In the genomic region with DNA sequence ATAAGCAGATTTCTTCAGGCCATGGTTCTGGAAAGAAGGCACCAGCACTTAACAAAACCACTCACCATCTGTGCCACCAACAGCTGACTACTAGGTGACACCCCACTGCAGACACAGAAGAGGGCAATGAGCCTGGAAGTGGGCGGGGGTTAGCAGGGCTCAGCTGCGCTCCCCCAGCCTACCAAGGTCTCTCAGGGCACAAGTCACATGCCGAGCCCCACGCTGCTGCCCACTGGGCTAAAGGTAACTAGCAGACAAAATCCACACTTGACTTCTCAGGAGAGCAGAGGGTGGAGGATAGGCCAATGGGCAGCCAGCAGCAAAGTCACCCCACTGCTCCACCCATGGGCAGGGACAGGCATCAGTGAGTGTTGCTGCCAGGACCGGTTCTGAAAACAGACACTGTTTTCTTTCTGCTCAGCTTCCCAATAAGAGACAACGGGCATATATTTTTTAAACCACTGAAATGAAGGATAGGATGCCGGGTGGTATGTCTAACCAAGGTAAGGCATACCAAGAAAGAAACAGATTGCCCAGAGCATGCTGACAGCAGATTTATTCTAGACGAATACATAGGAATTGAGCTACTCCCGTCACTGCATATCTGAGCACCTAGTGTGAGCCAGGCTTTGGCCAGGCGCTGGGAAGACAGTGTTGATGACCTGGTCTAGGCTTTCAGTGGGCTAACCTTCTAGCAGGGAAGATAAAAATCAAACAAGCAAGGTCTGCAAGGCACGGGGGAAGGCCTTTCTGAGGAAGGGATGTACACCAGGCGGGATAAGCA, we compare ENCODE assay signal across 8 cellular contexts. TPM values are rescaled to one million over a fixed set of nuclear protein-coding genes. Genes with fewer than 3 reads are reported as not detected.
DNase-seq lines count a peak whose midpoint lies in the region; ATAC-seq and TF ChIP-seq lines count a peak whose summit lies in the region.

No MANE protein-coding gene starts in this region.

- DNase-seq in RPMI8226 (peak; percentile 73), left cardiac atrium (peak; percentile 82), SW 1271 (lab: John Stamatoyannopoulos, UW) (no peak), MV-4-11 (lab: John Stamatoyannopoulos, UW) (no peak), foreskin fibroblast (no peak)

- no peak for TF ChIP-seq CTCF in foreskin fibroblast (IDR thresholded peaks at IDR 0.05; ENCODE audit: low read depth, low read length)

- intact Hi-C loops in left cardiac atrium (cut with DNase I), result no loop called here

- peaks cover 0 to 17% (median 3%) of the 10 kb centered on the region in 5 donors for H3K36me3 ChIP-seq in subcutaneous abdominal adipose tissue (ENCODE audit: control insufficient read depth in 5 of 5, insufficient read depth in 5 of 5, low read length in 5 of 5)

- H3K4me1 ChIP-seq in subcutaneous abdominal adipose tissue (ENCODE audit: control insufficient read depth in 5 of 5, insufficient read depth in 5 of 5, low read length in 5 of 5), result peaks cover 8 to 91% (median 78%) of the 10 kb centered on the region in 5 donors

- H3K4me3 ChIP-seq in subcutaneous abdominal adipose tissue (ENCODE audit: low read depth in 1 of 5, low read length in 5 of 5), result peak overlapping the region in 4 of 5 donors; percentile 25 to 45 (median 29)
- H3K4me3 ChIP-seq in foreskin fibroblast (ENCODE audit: low read depth in 1 of 2, low read length in 2 of 2), result no peak overlapping the region

- H3K27ac ChIP-seq in subcutaneous abdominal adipose tissue (ENCODE audit: low read depth, low read length), result peak overlapping the region; percentile 95

- H3K27me3 ChIP-seq in subcutaneous abdominal adipose tissue (ENCODE audit: control insufficient read depth in 5 of 5, insufficient read depth in 4 of 5, low read length in 5 of 5), result no peaks in the 10 kb centered on the region

- no peaks in the 10 kb centered on the region for H3K9me3 ChIP-seq in subcutaneous abdominal adipose tissue (ENCODE audit: control insufficient read depth in 5 of 5, low read length in 5 of 5)

- peak; percentile 50 for ATAC-seq in GM18499 (IDR thresholded peaks at IDR 0.05; ENCODE audit: insufficient read depth, unreplicated experiment)
- peak; percentile 69 for ATAC-seq in HG02759 (IDR thresholded peaks at IDR 0.05; ENCODE audit: unreplicated experiment)
- peak; percentile 90 to 93 for ATAC-seq in left cardiac atrium

- H3K9ac ChIP-seq in subcutaneous abdominal adipose tissue (ENCODE audit: low read length in 5 of 5), result peak overlapping the region in 2 of 5 donors; percentile 28 to 42

RNA-seq across cellular contexts. Expression of gene ACSL1, which starts 20.1 kb away (rescaled TPM):
- total RNA-seq in left cardiac atrium, result 100 to 1,000 TPM; 297 to 380 TPM

Comparison
In these comparisons a context has a peak if more than half of its experiments do, and no peak if none do; other contexts are left out.
1. DNase-seq: peak in RPMI8226 (single experiment) and left cardiac atrium (single experiment); none in SW 1271 (0 of 2), MV-4-11 (single experiment) and foreskin fibroblast (0 of 2).
2. H3K4me3 ChIP-seq: peak in subcutaneous abdominal adipose tissue (4 of 5); none in foreskin fibroblast (0 of 2).
3. Peak in every context shown above with its lines, with median percentiles within 50 percentile points of each other: ATAC-seq.